In genomic region chr19:12681074-12681987, GRCh38 we compare ENCODE assay signal across 9 cellular contexts. TPM values are rescaled to one million over a fixed set of nuclear protein-coding genes. Genes with fewer than 3 reads are reported as not detected.
DNase-seq lines count a peak whose midpoint lies in the region; ATAC-seq, FAIRE-seq and TF ChIP-seq lines count a peak whose summit lies in the region.
"Had no signal": no experiment of that assay in that cellular context is flagged by ENCODE, and none has a peak within 500 bp of the region (broad histone marks: within the 10 kb centered on the region; RNA-seq: fewer than 3 reads in every experiment).

TSS of gene DHPS (minus strand) at chr19:12681880. CDS start at chr19:12681766, 114 bp downstream.

- H2AFZ ChIP-seq in keratinocyte (ENCODE audit: control insufficient read depth, low read length) = peak within 1 kb of the TSS; percentile 87

- H3K27me3 ChIP-seq in keratinocyte (ENCODE audit: control insufficient read depth, extremely low read depth, insufficient read depth, low read length) = no peaks in the 10 kb centered on the region

- dilution Hi-C loops in keratinocyte (cut with MboI; ENCODE audit: extremely low pct_ligation_motif_present, low sequenced_read_pairs) = no loop called here

- peak within 1 kb of the TSS; percentile 76 for H3K4me2 ChIP-seq in keratinocyte (ENCODE audit: control insufficient read depth, extremely low read depth, insufficient read depth, low read depth, low read length)

- H3K36me3 ChIP-seq in keratinocyte (ENCODE audit: control insufficient read depth in 2 of 2, extremely low read depth in 1 of 2, insufficient read depth in 2 of 2, low read length in 2 of 2) = peaks cover 5 to 16% of the 10 kb centered on the region in 2 experiments

- H3K9me3 ChIP-seq in keratinocyte (ENCODE audit: control insufficient read depth, low read depth, low read length) = no peaks in the 10 kb centered on the region

- no peak for TF ChIP-seq CTCF in AG09319 (IDR thresholded peaks at IDR 0.05; ENCODE audit: low read depth, low read length)
- peak in 1 of 3 experiments; percentile 7 for TF ChIP-seq CTCF in keratinocyte (optimal IDR thresholded peaks at IDR 0.05 in 1 of 3, IDR thresholded peaks at IDR 0.05 in 1 of 3, conservative IDR thresholded peaks at IDR 0.05 in 1 of 3; ENCODE audit: extremely low read depth in 1 of 3, insufficient read depth in 2 of 3, low read length in 3 of 3)

- peak within 1 kb of the TSS; percentile 84 to 93 (median 92) for H3K4me3 ChIP-seq in keratinocyte (ENCODE audit: control insufficient read depth in 2 of 3, extremely low read depth in 1 of 3, insufficient read depth in 2 of 3, low read depth in 1 of 3, low read length in 3 of 3)

- peak within 1 kb of the TSS; percentile 98 for H3K9ac ChIP-seq in keratinocyte (ENCODE audit: control insufficient read depth, extremely low read depth, insufficient read depth, low read length)

- peak; percentile 86 for FAIRE-seq in keratinocyte (lab: Jason Lieb, UNC)
- FAIRE-seq: colon had no signal

- H3K79me2 ChIP-seq in keratinocyte (ENCODE audit: control insufficient read depth, insufficient read depth, low read length) = peaks cover 9% of the 10 kb centered on the region

- peak; percentile 95 for DNase-seq in AG09319 (ENCODE audit: extremely low read depth, low read depth)
- peak; percentile 92 for DNase-seq in NCI-H460 (ENCODE audit: extremely low read depth, low read depth)
- DNase-seq in activated CD4-positive, CD25-positive, alpha-beta regulatory T cell treated with anti-CD3 and anti-CD28 coated beads, Interleukin-2, amount 50 U/mL, for 72 hours = peak; percentile 83
- peak; percentile 21 to 71 for DNase-seq in cerebellar nuclear complex (lab: John Stamatoyannopoulos, UW)
- peak; percentile 89 for DNase-seq in keratinocyte (ENCODE audit: low read depth, low spot score)
- peak; percentile 74 for DNase-seq in stimulated activated CD4-positive, alpha-beta T cell treated with anti-CD3 and anti-CD28 coated beads, Interleukin-15, amount 100 ng/mL, for 1 hour (ENCODE audit: low read depth in 1 of 2, low spot score in 1 of 2)

- H3K27ac ChIP-seq in keratinocyte (ENCODE audit: control insufficient read depth, insufficient read depth, low read length) = peak within 1 kb of the TSS; percentile 97

- no peaks in the 10 kb centered on the region for H3K9me1 ChIP-seq in keratinocyte (ENCODE audit: control insufficient read depth, extremely low read depth, insufficient read depth, low read length)

- ATAC-seq in GM19035 (IDR thresholded peaks at IDR 0.05; ENCODE audit: unreplicated experiment) (peak; percentile 80), HG03378 (IDR thresholded peaks at IDR 0.05; ENCODE audit: unreplicated experiment) (peak; percentile 63)

- H3K4me1 ChIP-seq in keratinocyte (ENCODE audit: control insufficient read depth, extremely low read depth, insufficient read depth, low read length) = no peaks in the 10 kb centered on the region

- peaks cover 4% of the 10 kb centered on the region for H4K20me1 ChIP-seq in keratinocyte (ENCODE audit: control insufficient read depth, extremely low read depth, insufficient read depth, low read length)

RNA-seq across cellular contexts. Expression of gene DHPS, which starts in this region (rescaled TPM):
- 75.7 and 83.6 TPM in 2 replicates for total RNA-seq in NCI-H460 (2014; rRNA removed; shearing (Covaris generic))
- 167 and 217 TPM in 2 replicates for polyA plus RNA-seq in NCI-H460 (2014; cell fraction: nucleus; rRNA removed)
- polyA plus RNA-seq in keratinocyte = 36.5 to 45.0 TPM (median 37.2 TPM) in 3 replicates
- 51.0 TPM for polyA plus RNA-seq in keratinocyte (2011; ENCODE audit: low read depth)
- 26.1 and 30.5 TPM in 2 replicates for polyA plus RNA-seq in keratinocyte (2011; cell fraction: cytosol; rRNA removed)
- 76.3 and 82.6 TPM in 2 replicates for polyA plus RNA-seq in keratinocyte (2011; cell fraction: nucleus; rRNA removed)
- 38.1 and 59.4 TPM in 2 replicates for polyA plus RNA-seq in keratinocyte (2012; ENCODE audit: low replicate concordance)
- 25.5 to 38.8 TPM (median 33.0 TPM) in 3 replicates for polyA minus RNA-seq in keratinocyte
- polyA minus RNA-seq in keratinocyte (2011; cell fraction: cytosol; rRNA and poly(A)+ RNA removed) = 22.8 TPM
- polyA minus RNA-seq in keratinocyte (2011; cell fraction: nucleus; rRNA and poly(A)+ RNA removed) = 18.2 and 19.0 TPM in 2 replicates

Comparison
In these comparisons a context has a peak if more than half of its experiments do, and no peak if none do; other contexts are left out.
1. Peak in every context shown above with its lines: DNase-seq, ATAC-seq, H3K4me3 ChIP-seq and H3K27ac ChIP-seq.